23 cellular contexts compared by ENCODE assay signal in the genomic region with DNA sequence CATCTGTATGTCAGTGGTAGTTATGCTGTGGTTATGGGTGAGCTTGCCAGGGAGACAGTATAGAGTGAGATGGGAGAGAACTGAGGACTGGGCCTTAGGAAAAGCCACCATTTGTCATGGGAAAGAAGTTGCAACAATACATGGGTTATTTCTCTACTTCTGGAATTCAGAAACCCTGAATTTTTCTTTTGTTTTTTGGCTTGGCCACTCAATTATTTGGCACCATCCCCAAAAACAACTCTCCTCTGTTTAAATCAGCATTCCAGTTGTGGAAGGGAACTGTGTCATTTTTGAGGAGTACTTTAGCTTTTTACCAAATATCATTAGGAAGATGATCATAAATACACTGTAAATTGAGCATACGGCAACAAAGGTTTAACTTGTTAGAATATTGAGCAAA. TPM values are rescaled to one million over a fixed set of nuclear protein-coding genes. Genes with fewer than 3 reads are reported as not detected.
DNase-seq lines count a peak whose midpoint lies in the region; ATAC-seq and TF ChIP-seq lines count a peak whose summit lies in the region.
"Had no signal": no experiment of that assay in that cellular context is flagged by ENCODE, and none has a peak within 500 bp of the region (broad histone marks: within the 10 kb centered on the region; RNA-seq: fewer than 3 reads in every experiment).

No MANE protein-coding gene starts in this region.

- TF ChIP-seq CTCF in natural killer cell (IDR thresholded peaks at IDR 0.05), result no peak

- H3K36me3 Mint-ChIP-seq in natural killer cell treated with Interleukin-12 subunit alpha and Interleukin-12 subunit beta and Interleukin-15 and Interleukin-18, amount 100 ng/mL, for 72 hours, result peaks cover 5% of the 10 kb centered on the region
- no peaks in the 10 kb centered on the region for H3K36me3 Mint-ChIP-seq in natural killer cell
- H3K36me3 Mint-ChIP-seq: activated naive CD8-positive, alpha-beta T cell treated with anti-CD3 and anti-CD28 coated beads, Interleukin-2, amount 10 ng/mL, durations not matched to agents 7 days and 5 days had no signal

- H3K27me3 Mint-ChIP-seq in natural killer cell treated with Interleukin-12 subunit alpha and Interleukin-12 subunit beta and Interleukin-15 and Interleukin-18, amount 100 ng/mL, for 72 hours, result peaks cover 0 to 15% of the 10 kb centered on the region in 2 donors
- peaks cover 0 to 6% of the 10 kb centered on the region in 2 donors for H3K27me3 Mint-ChIP-seq in natural killer cell (ENCODE audit: low read depth in 2 of 2)
- H3K27me3 Mint-ChIP-seq: activated naive CD8-positive, alpha-beta T cell treated with anti-CD3 and anti-CD28 coated beads, Interleukin-2, amount 10 ng/mL, durations not matched to agents 7 days and 5 days had no signal

- H3K27me3 ChIP-seq in adipocyte (replicated peaks; ENCODE audit: control insufficient read depth, insufficient read depth, low read length), result peaks cover 3% of the 10 kb centered on the region
- H3K27me3 ChIP-seq: neutrophil, tibial nerve had no signal

- H3K27ac Mint-ChIP-seq in natural killer cell treated with Interleukin-12 subunit alpha and Interleukin-12 subunit beta and Interleukin-15 and Interleukin-18, amount 100 ng/mL, for 72 hours, result no peak overlapping the region
- no peak overlapping the region for H3K27ac Mint-ChIP-seq in natural killer cell
- H3K27ac Mint-ChIP-seq: activated naive CD8-positive, alpha-beta T cell treated with anti-CD3 and anti-CD28 coated beads, Interleukin-2, amount 10 ng/mL, durations not matched to agents 7 days and 5 days; T-helper 2 cell treated with Interferon-gamma antibody and Interleukin-4, amounts not matched to agents 5 μg/mL and 100 μg/mL, for 36 hours had no signal

- peak overlapping the region; percentile 57 for H3K4me3 ChIP-seq in adipocyte (ENCODE audit: low read length)
- H3K4me3 ChIP-seq: SK-N-MC, smooth muscle cell, tibial nerve had no signal

- peak overlapping the region; percentile 30 for H3K9ac ChIP-seq in adipocyte (ENCODE audit: low read length)

- H3K4me1 ChIP-seq in adipocyte (ENCODE audit: control insufficient read depth, insufficient read depth, low read length), result peaks cover 19% of the 10 kb centered on the region

- in situ Hi-C loops in ACHN (cut with HindIII; ENCODE audit: low pct_ligation_motif_present, low pct_unique_long_range_greater_than_20kb, low sequenced_read_pairs), result no loop called here

- ATAC-seq in natural killer cell treated with Interleukin-12 subunit alpha and Interleukin-12 subunit beta and Interleukin-15 and Interleukin-18, amount 100 ng/mL, for 72 hours, result no peak
- no peak for ATAC-seq in natural killer cell
- no peak for ATAC-seq in HG02588 (IDR thresholded peaks at IDR 0.05; ENCODE audit: unreplicated experiment)
- no peak for ATAC-seq in HG03457 (IDR thresholded peaks at IDR 0.05; ENCODE audit: unreplicated experiment)

- no peaks in the 10 kb centered on the region for H3K9me3 Mint-ChIP-seq in natural killer cell treated with Interleukin-12 subunit alpha and Interleukin-12 subunit beta and Interleukin-15 and Interleukin-18, amount 100 ng/mL, for 72 hours
- no peaks in the 10 kb centered on the region for H3K9me3 Mint-ChIP-seq in natural killer cell
- H3K9me3 Mint-ChIP-seq: activated naive CD8-positive, alpha-beta T cell treated with anti-CD3 and anti-CD28 coated beads, Interleukin-2, amount 10 ng/mL, durations not matched to agents 7 days and 5 days had no signal

- DNase-seq in natural killer cell treated with Interleukin-12 subunit alpha and Interleukin-12 subunit beta and Interleukin-15 and Interleukin-18, amount 100 ng/mL, for 72 hours (ENCODE audit: low spot score), result no peak
- DNase-seq in natural killer cell (no peak), adipocyte (ENCODE audit: low read depth) (peak; percentile 7), fibroblast of peridontal ligament (ENCODE audit: extremely low read depth) (peak; percentile 39), germinal center (ENCODE audit: low spot score) (no peak), ACHN (no peak)
- DNase-seq: activated CD4-positive, alpha-beta T cell treated with anti-CD3 and anti-CD28 coated beads, Interleukin-2, amount 50 U/mL, for 48 hours; activated CD8-positive, alpha-beta memory T cell treated with anti-CD3 and anti-CD28 coated beads, Interleukin-2, amount 50 U/mL, for 48 hours; activated naive CD8-positive, alpha-beta T cell treated with anti-CD3 and anti-CD28 coated beads, Interleukin-2, amount 10 ng/mL, durations not matched to agents 7 days and 5 days; cortex of kidney; H9; KG1; NCI-H146; NCI-H524; stimulated activated naive CD4-positive, alpha-beta T cell; WERI-Rb-1 had no signal

- no peaks in the 10 kb centered on the region for H3K36me3 ChIP-seq in adipocyte (ENCODE audit: control insufficient read depth, insufficient read depth, low read length, severe bottlenecking)
- H3K36me3 ChIP-seq: neutrophil, tibial nerve, WERI-Rb-1 had no signal

- peaks cover 0 to 8% of the 10 kb centered on the region in 2 donors for H3K4me1 Mint-ChIP-seq in natural killer cell treated with Interleukin-12 subunit alpha and Interleukin-12 subunit beta and Interleukin-15 and Interleukin-18, amount 100 ng/mL, for 72 hours (ENCODE audit: low read depth in 2 of 2)
- H3K4me1 Mint-ChIP-seq in natural killer cell, result no peaks in the 10 kb centered on the region
- H3K4me1 Mint-ChIP-seq: activated naive CD8-positive, alpha-beta T cell treated with anti-CD3 and anti-CD28 coated beads, Interleukin-2, amount 10 ng/mL, durations not matched to agents 7 days and 5 days had no signal

- intact Hi-C loops in natural killer cell (cut with micrococcal nuclease), result no loop called here

- H3K9me3 ChIP-seq in adipocyte (ENCODE audit: control insufficient read depth, low read length), result peaks cover 16% of the 10 kb centered on the region
- H3K9me3 ChIP-seq: neutrophil had no signal

- peak overlapping the region; percentile 4 for H3K4me3 Mint-ChIP-seq in natural killer cell treated with Interleukin-12 subunit alpha and Interleukin-12 subunit beta and Interleukin-15 and Interleukin-18, amount 100 ng/mL, for 72 hours
- H3K4me3 Mint-ChIP-seq in natural killer cell, result no peak overlapping the region
- H3K4me3 Mint-ChIP-seq: activated naive CD8-positive, alpha-beta T cell treated with anti-CD3 and anti-CD28 coated beads, Interleukin-2, amount 10 ng/mL, durations not matched to agents 7 days and 5 days; H9; T-helper 2 cell treated with Interferon-gamma antibody and Interleukin-4, amounts not matched to agents 5 μg/mL and 100 μg/mL, for 36 hours had no signal

RNA-seq across cellular contexts. Expression of a gene that starts 41.1 kb away (rescaled TPM):
- total RNA-seq in natural killer cell treated with Interleukin-12 subunit alpha and Interleukin-12 subunit beta and Interleukin-15 and Interleukin-18, amount 100 ng/mL, for 72 hours, result 10 to 100 TPM; 60.2 to 79.4 TPM
- total RNA-seq in natural killer cell, result 10 to 100 TPM; 19.8 to 28.4 (median 21.7) TPM

Comparison
In these comparisons a context has a peak if more than half of its experiments do, and no peak if none do; other contexts are left out.
1. DNase-seq: peak in adipocyte (single experiment) and fibroblast of peridontal ligament (single experiment); none in natural killer cell treated with Interleukin-12 subunit alpha and Interleukin-12 subunit beta and Interleukin-15 and Interleukin-18, amount 100 ng/mL, for 72 hours (single experiment), natural killer cell (single experiment), germinal center (single experiment) and ACHN (single experiment).